ENCODE assay signal across 1 cellular context in the genomic region with DNA sequence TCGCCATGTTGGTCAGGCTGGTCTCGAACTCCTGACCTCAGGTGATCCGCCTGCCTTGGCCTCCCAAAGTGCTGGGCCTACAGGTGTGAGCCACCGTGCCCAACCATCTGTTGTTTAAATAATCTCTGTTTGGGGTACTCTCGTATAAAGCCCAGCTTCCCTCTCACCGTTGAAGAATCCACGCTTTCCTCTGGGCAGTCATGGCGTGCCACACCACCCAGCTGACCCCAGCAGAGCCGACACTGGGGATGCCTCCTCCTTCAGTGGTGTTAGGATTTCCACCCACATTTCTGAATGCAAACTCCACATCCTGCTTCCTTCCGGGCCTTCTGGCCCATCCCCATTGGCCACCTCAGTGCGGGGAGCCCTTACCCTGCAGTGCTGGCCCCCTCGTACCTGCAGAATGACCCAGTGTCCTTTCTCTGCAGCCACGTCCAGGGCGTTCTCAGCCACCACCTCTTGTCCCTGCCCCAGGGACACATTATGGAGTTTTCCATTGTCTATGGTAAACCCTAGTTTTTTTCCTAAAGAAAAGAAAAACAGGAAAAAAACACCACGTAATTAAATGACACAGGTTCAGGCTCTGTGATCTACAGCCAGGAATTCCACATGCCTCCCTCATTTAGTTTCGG.
TF ChIP-seq lines count a peak whose summit lies in the region.

No MANE protein-coding gene starts in this region.

TF ChIP-seq in K562, 482 proteins besides CTCF, POLR2A, EP300 and RAD21 (continued from another document):
- TF ChIP-seq ZNF318 (IDR thresholded peaks at IDR 0.05; ENCODE audit: borderline replicate concordance in 1 of 2, low read depth in 1 of 2), result no peak
